ENCODE assay signal across 9 cellular contexts in the genomic region with DNA sequence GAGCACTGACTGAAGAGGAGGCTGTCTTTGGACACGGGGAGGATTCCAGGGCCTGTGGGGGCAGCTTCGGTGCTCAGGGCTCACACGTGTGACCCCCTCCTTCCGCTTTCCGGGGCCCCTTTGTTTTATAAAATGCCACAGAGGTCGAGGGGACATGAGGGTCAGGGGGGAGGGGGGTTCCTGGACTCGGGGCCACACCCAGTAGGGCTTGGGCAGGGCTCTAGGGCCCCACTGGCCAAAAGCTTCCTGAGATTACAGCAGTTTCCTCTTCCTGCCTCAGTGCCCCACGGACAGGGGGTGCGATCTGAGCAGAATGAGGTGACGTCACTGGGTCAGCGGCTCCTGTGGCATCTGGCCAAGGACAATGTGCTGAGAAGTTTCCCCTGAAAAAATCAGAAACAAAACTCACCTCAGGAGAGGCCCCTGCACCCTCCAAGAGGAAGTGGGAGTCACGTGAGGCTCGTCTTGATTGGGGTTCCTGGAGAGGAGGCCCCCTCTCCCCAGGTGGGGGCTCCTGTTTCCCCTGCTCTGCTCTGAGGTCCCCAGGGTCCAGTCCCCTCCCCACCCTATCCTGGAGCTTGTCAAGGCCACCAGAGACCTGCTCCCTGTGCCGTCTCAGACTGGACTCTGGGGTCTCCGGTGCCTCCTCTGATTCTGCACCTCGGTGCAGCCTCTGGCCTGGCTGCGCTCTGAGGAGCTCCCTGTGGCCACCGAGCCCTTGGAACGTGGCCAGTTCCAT. TPM values are rescaled to one million over a fixed set of nuclear protein-coding genes. Genes with fewer than 3 reads are reported as not detected.
DNase-seq lines count a peak whose midpoint lies in the region; ATAC-seq and TF ChIP-seq lines count a peak whose summit lies in the region.
"Had no signal": no experiment of that assay in that cellular context is flagged by ENCODE, and none has a peak within 500 bp of the region (broad histone marks: within the 10 kb centered on the region; RNA-seq: fewer than 3 reads in every experiment).

No MANE protein-coding gene starts in this region.

- H3K27me3 ChIP-seq in mesendoderm (ENCODE audit: insufficient read depth, low read length, poor library complexity) (no peaks in the 10 kb centered on the region), subcutaneous abdominal adipose tissue (ENCODE audit: control insufficient read depth in 5 of 5, insufficient read depth in 4 of 5, low read length in 5 of 5) (no peaks in the 10 kb centered on the region)

- no peak overlapping the region for H3K4me3 ChIP-seq in mesendoderm (ENCODE audit: low read length)
- peak overlapping the region in 4 of 5 donors; percentile 29 to 48 (median 42) for H3K4me3 ChIP-seq in subcutaneous abdominal adipose tissue (ENCODE audit: low read depth in 1 of 5, low read length in 5 of 5)

- TF ChIP-seq POLR2A in GM18505 (IDR thresholded peaks at IDR 0.05; ENCODE audit: borderline replicate concordance, extremely low read depth, insufficient read depth, insufficient read length) = no peak

- no peak overlapping the region for H3K4me2 ChIP-seq in mesendoderm (ENCODE audit: low read length)

- H3K4me1 ChIP-seq in mesendoderm (ENCODE audit: control insufficient read depth, low read depth, low read length) (peaks cover 5% of the 10 kb centered on the region), subcutaneous abdominal adipose tissue (ENCODE audit: control insufficient read depth in 5 of 5, insufficient read depth in 5 of 5, low read length in 5 of 5) (peaks cover 3 to 36% (median 35%) of the 10 kb centered on the region in 5 donors)

- WGBS in mesendoderm (ENCODE audit: extremely low coverage, insufficient coverage, low lambda C conversion rate) = no CpG with 5 or more reads among the region's 19 CpGs

- CTCF ChIA-PET in T-cell (lab: Charles Lee) = interaction anchor here (0.6 to 1.7 kb wide), 3 partner anchors 10 to 186 kb away, joined by 3 to 6 read pairs (median 4); no protein-coding TSS in a partner anchor

- peak overlapping the region; percentile 76 for H3K56ac ChIP-seq in mesendoderm (ENCODE audit: low read length)

- H3K4ac ChIP-seq in mesendoderm (ENCODE audit: low read depth, low read length) = peak overlapping the region; percentile 81

- no peaks in the 10 kb centered on the region for H3K79me2 ChIP-seq in mesendoderm (ENCODE audit: control insufficient read depth, insufficient read depth, low read length)

- no peak overlapping the region for H4K5ac ChIP-seq in mesendoderm (ENCODE audit: low read length)

- DNase-seq in T-cell = peak in 33 of 34 experiments; percentile 41 to 82 (median 71)
- no peak for DNase-seq in mesendoderm
- no peak for DNase-seq in NCI-H1105 treated with DMSO at 0.1 percent for 48 hours (lab: John Stamatoyannopoulos, UW)
- DNase-seq in NCI-H187 (lab: John Stamatoyannopoulos, UW) = no peak

- no peaks in the 10 kb centered on the region for H3K36me3 ChIP-seq in mesendoderm (ENCODE audit: control insufficient read depth, insufficient read depth, low read length)
- H3K36me3 ChIP-seq in subcutaneous abdominal adipose tissue (ENCODE audit: control insufficient read depth in 5 of 5, insufficient read depth in 5 of 5, low read length in 5 of 5) = no peaks in the 10 kb centered on the region

- H3K9ac ChIP-seq in mesendoderm (ENCODE audit: low read length) (peak overlapping the region; percentile 6), subcutaneous abdominal adipose tissue (ENCODE audit: low read length in 5 of 5) (peak overlapping the region; percentile 0 to 78 (median 31))

- H3K27ac ChIP-seq in cingulate gyrus (ENCODE audit: low read depth, low read length) (peak overlapping the region; percentile 93), mesendoderm (ENCODE audit: low read depth, low read length) (no peak overlapping the region), subcutaneous abdominal adipose tissue (ENCODE audit: low read depth, low read length) (peak overlapping the region; percentile 78)
- H3K27ac ChIP-seq: VCaP had no signal

- H3K18ac ChIP-seq in mesendoderm (ENCODE audit: low read length) = peak overlapping the region; percentile 65

- ATAC-seq in GM18505 (IDR thresholded peaks at IDR 0.05; ENCODE audit: unreplicated experiment) = peak; percentile 54
- ATAC-seq in HG02852 (IDR thresholded peaks at IDR 0.05; ENCODE audit: unreplicated experiment) = peak; percentile 73
- ATAC-seq in T-cell (replicated peaks in 1 of 4) = peak; percentile 58 to 73 (median 68)

- POLR2A ChIA-PET in T-cell (lab: Charles Lee) = interaction anchor here (0.8 to 1.2 kb wide), 2 partner anchors 12 to 28 kb away, joined by 3 to 8 read pairs; no protein-coding TSS in a partner anchor

- peak overlapping the region; percentile 13 for H2BK5ac ChIP-seq in mesendoderm (ENCODE audit: low read length)

- peak overlapping the region; percentile 2 for H2BK120ac ChIP-seq in mesendoderm (ENCODE audit: low read depth, low read length)

- peak overlapping the region; percentile 96 to 97 for H3K27ac Mint-ChIP-seq in T-cell

- H3K9me3 ChIP-seq in subcutaneous abdominal adipose tissue (ENCODE audit: control insufficient read depth in 5 of 5, low read length in 5 of 5) = no peaks in the 10 kb centered on the region

- H3K79me1 ChIP-seq in mesendoderm (ENCODE audit: low read length) = no peaks in the 10 kb centered on the region

- H3K4me1 Mint-ChIP-seq in T-cell = peaks cover 62 to 76% (median 69%) of the 10 kb centered on the region in 3 donors

- H3K36me3 Mint-ChIP-seq in T-cell = no peaks in the 10 kb centered on the region

- H3K27me3 Mint-ChIP-seq in T-cell = no peaks in the 10 kb centered on the region

- no peak overlapping the region for H2BK15ac ChIP-seq in mesendoderm (replicated peaks; ENCODE audit: low read depth)

- H4K8ac ChIP-seq in mesendoderm (ENCODE audit: low read depth, low read length) = no peak overlapping the region

- no peaks in the 10 kb centered on the region for H3K9me3 Mint-ChIP-seq in T-cell

- H3K4me3 Mint-ChIP-seq in T-cell = peak overlapping the region; percentile 21 to 74 (median 28)

- no peak overlapping the region for H3K23ac ChIP-seq in mesendoderm (ENCODE audit: low read length)

- H2AK5ac ChIP-seq in mesendoderm (ENCODE audit: low read length) = no peak overlapping the region

RNA-seq across cellular contexts. Expression of gene IFITM3, which starts 6.4 kb away (rescaled TPM):
- 10 to 100 TPM in 4 of 5 donors, 1 to 10 TPM in 1; 2.1 to 35.5 (median 17.6) TPM for total RNA-seq in T-cell
- 612 TPM for polyA plus RNA-seq in mesendoderm (2013, experiment 1 of 2)
- 633 TPM for polyA plus RNA-seq in mesendoderm (2013, experiment 2 of 2)

RNA-seq across cellular contexts. Expression of gene IFITM1, which starts 13.2 kb away (rescaled TPM):
- total RNA-seq in T-cell = 100 to 1,000 TPM; 201 to 427 (median 243) TPM
- polyA plus RNA-seq in mesendoderm (2013, experiment 1 of 2) = 1,155 TPM
- polyA plus RNA-seq in mesendoderm (2013, experiment 2 of 2) = 1,131 TPM

RNA-seq across cellular contexts. Expression of gene IFITM2, which starts 19.4 kb away (rescaled TPM):
- 100 to 1,000 TPM; 276 to 654 (median 359) TPM for total RNA-seq in T-cell
- polyA plus RNA-seq in mesendoderm (2013, experiment 1 of 2) = 1,871 TPM
- polyA plus RNA-seq in mesendoderm (2013, experiment 2 of 2) = 1,795 TPM

RNA-seq across cellular contexts. Expression of gene IFITM5, which starts 27.7 kb away (rescaled TPM):
- not detected for total RNA-seq in T-cell
- 0.13 TPM for polyA plus RNA-seq in mesendoderm (2013, experiment 1 of 2)
- polyA plus RNA-seq in mesendoderm (2013, experiment 2 of 2) = 0.15 TPM

RNA-seq across cellular contexts. Expression of gene PGGHG, which starts 38.1 kb away (rescaled TPM):
- total RNA-seq in T-cell = 100 to 1,000 TPM; 252 to 818 (median 459) TPM
- 27.3 TPM for polyA plus RNA-seq in mesendoderm (2013, experiment 1 of 2)
- polyA plus RNA-seq in mesendoderm (2013, experiment 2 of 2) = 26.0 TPM

Comparison
In these comparisons a context has a peak if more than half of its experiments do, and no peak if none do; other contexts are left out.
1. DNase-seq: peak in T-cell (33 of 34); none in mesendoderm (single experiment), NCI-H1105 treated with DMSO at 0.1 percent for 48 hours (single experiment) and NCI-H187 (0 of 2).
2. Peak in every context shown above with its lines, with median percentiles within 50 percentile points of each other: ATAC-seq.